13 cellular contexts compared by ENCODE assay signal in genomic region chr10:76035728-76036409, GRCh38.
DNase-seq lines count a peak whose midpoint lies in the region; ATAC-seq and TF ChIP-seq lines count a peak whose summit lies in the region.
"Had no signal": no experiment of that assay in that cellular context is flagged by ENCODE, and none has a peak within 500 bp of the region (broad histone marks: within the 10 kb centered on the region; RNA-seq: fewer than 3 reads in every experiment).

No MANE protein-coding gene starts in this region.

- H3K27ac Mint-ChIP-seq in Caco-2 (ENCODE audit: unreplicated experiment) (peak overlapping the region; percentile 18), neural progenitor cell (peak overlapping the region; percentile 57)
- H3K27ac Mint-ChIP-seq: activated T-helper 2 cell treated with anti-CD3 and anti-CD28 coated beads, Interferon-gamma antibody, Interleukin-2, Interleukin-4, amounts not matched to agents 10 μg/mL and 5 μg/mL and 100 μg/mL, durations not matched to agents 14 hours and 24 hours and 36 hours; IgD-negative memory B cell had no signal

- peak overlapping the region; percentile 33 for H3K4me2 ChIP-seq in neural progenitor cell

- H2AFZ ChIP-seq in neural progenitor cell (replicated peaks) = no peak overlapping the region

- H3K36me3 ChIP-seq in Caco-2 (ENCODE audit: control insufficient read depth, insufficient read depth, low read length) (no peaks in the 10 kb centered on the region), neural progenitor cell (no peaks in the 10 kb centered on the region), breast epithelium (no peaks in the 10 kb centered on the region)
- H3K36me3 ChIP-seq: thyroid gland had no signal

- H4K20me1 ChIP-seq in neural progenitor cell (ENCODE audit: low read depth) = no peaks in the 10 kb centered on the region

- intact Hi-C loops in Caco-2 (cut with micrococcal nuclease; ENCODE audit: unreplicated experiment) = loop anchor here (1.0 to 10.0 kb wide), 2 partner anchors 509 to 632 kb away; no protein-coding TSS in a partner anchor
- intact Hi-C loops in breast epithelium (cut with DNase I; ENCODE audit: low total_unique reads) = no loop called here

- H3K27me3 Mint-ChIP-seq in Caco-2 (ENCODE audit: insufficient read depth, unreplicated experiment) = no peaks in the 10 kb centered on the region
- H3K27me3 Mint-ChIP-seq in neural progenitor cell (ENCODE audit: insufficient read depth, low read depth) = peaks cover 7% of the 10 kb centered on the region

- peaks cover 21% of the 10 kb centered on the region for H3K4me1 Mint-ChIP-seq in Caco-2 (ENCODE audit: low read depth, unreplicated experiment)
- peaks cover 43% of the 10 kb centered on the region for H3K4me1 Mint-ChIP-seq in neural progenitor cell

- no TSS peak for BruUV-seq in Caco-2 (replicated peaks; lab: Mats Ljungman, UMichigan)

- H3K79me2 ChIP-seq in neural progenitor cell (ENCODE audit: low read depth) = no peaks in the 10 kb centered on the region

- peaks cover 10% of the 10 kb centered on the region for H3K36me3 Mint-ChIP-seq in Caco-2 (ENCODE audit: insufficient read depth, unreplicated experiment)
- peaks cover 2% of the 10 kb centered on the region for H3K36me3 Mint-ChIP-seq in neural progenitor cell

- no peak for TF ChIP-seq POLR2A in breast epithelium (IDR thresholded peaks at IDR 0.05)

- H3K27me3 ChIP-seq in Caco-2 (replicated peaks; ENCODE audit: control insufficient read depth, insufficient read depth, low read length) (no peaks in the 10 kb centered on the region), neural progenitor cell (no peaks in the 10 kb centered on the region), breast epithelium (no peaks in the 10 kb centered on the region)
- H3K27me3 ChIP-seq: thyroid gland had no signal

- H3K4me1 ChIP-seq in Caco-2 (peaks cover 14% of the 10 kb centered on the region), neural progenitor cell (peaks cover 34% of the 10 kb centered on the region), breast epithelium (peaks cover 3 to 11% of the 10 kb centered on the region in 2 donors)
- H3K4me1 ChIP-seq: thyroid gland had no signal

- POLR2A ChIA-PET in Caco-2 (lab: Charles Lee) = no interaction called here

- peaks cover 17% of the 10 kb centered on the region for H3K9me3 Mint-ChIP-seq in Caco-2 (ENCODE audit: unreplicated experiment)
- peaks cover 21% of the 10 kb centered on the region for H3K9me3 Mint-ChIP-seq in neural progenitor cell
- H3K9me3 Mint-ChIP-seq: activated T-helper 2 cell treated with anti-CD3 and anti-CD28 coated beads, Interferon-gamma antibody, Interleukin-2, Interleukin-4, amounts not matched to agents 10 μg/mL and 5 μg/mL and 100 μg/mL, durations not matched to agents 14 hours and 24 hours and 36 hours had no signal

- H3K4me3 Mint-ChIP-seq in Caco-2 (ENCODE audit: unreplicated experiment) = no peak overlapping the region
- peak overlapping the region; percentile 57 for H3K4me3 Mint-ChIP-seq in neural progenitor cell
- H3K4me3 Mint-ChIP-seq: IgD-negative memory B cell had no signal

- CTCF ChIA-PET in Caco-2 (lab: Charles Lee) = interaction anchor here (0.6 to 1.6 kb wide), 4 partner anchors 120 to 740 kb away, joined by 3 to 5 read pairs (median 4); partner anchors contain the start of gene ZNF503

- TF ChIP-seq CTCF in Caco-2 (IDR thresholded peaks at IDR 0.05; ENCODE audit: insufficient read depth in 1 of 2, low read depth in 1 of 2, low read length in 1 of 2, severe bottlenecking in 1 of 2, unreplicated experiment in 1 of 2) (no peak), neural progenitor cell (IDR thresholded peaks at IDR 0.05) (no peak), breast epithelium (IDR thresholded peaks at IDR 0.05) (no peak)

- ATAC-seq in HG03442 (IDR thresholded peaks at IDR 0.05; ENCODE audit: unreplicated experiment) = no peak

- H3K9me3 ChIP-seq in Caco-2 = peaks cover 16% of the 10 kb centered on the region; the same call in 1 of the 2 replicates
- no peaks in the 10 kb centered on the region for H3K9me3 ChIP-seq in neural progenitor cell (ENCODE audit: low read depth)
- H3K9me3 ChIP-seq in breast epithelium = peaks cover 9 to 10% of the 10 kb centered on the region in 2 donors
- H3K9me3 ChIP-seq: thyroid gland had no signal

- H3K9ac ChIP-seq in neural progenitor cell = no peak overlapping the region

- H3K4me3 ChIP-seq in Caco-2 (ENCODE audit: low read depth, low read length) = no peak overlapping the region
- H3K4me3 ChIP-seq in neural progenitor cell = no peak overlapping the region
- peak overlapping the region in 1 of 3 donors; percentile 30 for H3K4me3 ChIP-seq in breast epithelium
- H3K4me3 ChIP-seq: SK-N-MC, thyroid gland had no signal

- H3K27ac ChIP-seq in neural progenitor cell (no peak overlapping the region), breast epithelium (peak overlapping the region in 1 of 2 donors; percentile 11)
- H3K27ac ChIP-seq: SK-N-MC, thyroid gland had no signal

- H3F3A ChIP-seq in neural progenitor cell (ENCODE audit: low read depth) = peaks cover 9% of the 10 kb centered on the region

- DNase-seq in Caco-2 = no peak
- peak; percentile 45 for DNase-seq in NCI-H526 treated with DMSO at 0.1 percent for 48 hours (lab: John Stamatoyannopoulos, UW)
- peak; percentile 4 for DNase-seq in foreskin melanocyte
- peak; percentile 65 for DNase-seq in neural progenitor cell (ENCODE audit: low spot score)
- DNase-seq in stimulated activated CD4-positive, alpha-beta T cell treated with anti-CD3 and anti-CD28 coated beads, Interleukin-4, amount 100 ng/mL, for 4 hours = no peak
- no peak for DNase-seq in activated T-cell treated with anti-CD3 and anti-CD28 coated beads for 4 hours
- no peak for DNase-seq in breast epithelium (ENCODE audit: low spot score in 2 of 2)
- DNase-seq: central memory CD4-positive, alpha-beta T cell had no signal

Comparison
In these comparisons a context has a peak if more than half of its experiments do, and no peak if none do; other contexts are left out.
1. DNase-seq: peak in NCI-H526 treated with DMSO at 0.1 percent for 48 hours (single experiment), foreskin melanocyte (single experiment) and neural progenitor cell (single experiment); none in Caco-2 (0 of 2), stimulated activated CD4-positive, alpha-beta T cell treated with anti-CD3 and anti-CD28 coated beads, Interleukin-4, amount 100 ng/mL, for 4 hours (0 of 2), activated T-cell treated with anti-CD3 and anti-CD28 coated beads for 4 hours (single experiment) and breast epithelium (0 of 2).